Comparison of ENCODE assay signal across 27 cellular contexts in the genomic region with DNA sequence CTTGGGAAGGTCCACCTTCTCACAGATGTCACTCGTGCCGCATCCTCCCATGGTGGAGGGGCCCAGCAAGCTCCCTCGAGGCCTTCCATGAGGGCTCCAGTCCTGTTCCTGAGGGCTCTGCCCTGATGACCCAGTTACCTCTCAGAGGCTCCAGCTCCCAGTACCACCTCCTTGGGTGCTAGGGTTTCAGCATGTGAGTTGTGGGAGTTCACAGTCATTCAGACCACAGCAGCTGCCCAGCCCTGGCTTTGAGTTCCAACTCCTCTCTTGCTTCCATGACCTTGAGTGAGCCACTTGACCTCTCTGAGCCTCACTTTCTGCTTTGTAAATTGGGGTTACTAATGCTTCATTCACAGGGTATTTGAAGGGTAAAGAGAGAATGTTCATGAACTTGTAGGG.
"Had no signal": no experiment of that assay in that cellular context is flagged by ENCODE, and none has a peak within 500 bp of the region (broad histone marks: within the 10 kb centered on the region; RNA-seq: fewer than 3 reads in every experiment).

No MANE protein-coding gene starts in this region.

- H3K27me3 Mint-ChIP-seq: activated CD4-positive, alpha-beta memory T cell treated with anti-CD3 and anti-CD28 coated beads, Interleukin-2, amount 10 ng/mL, durations not matched to agents 7 days and 5 days; activated CD8-positive, alpha-beta memory T cell treated with anti-CD3 and anti-CD28 coated beads, Interleukin-2, amount 10 ng/mL, durations not matched to agents 7 days and 5 days; stimulated activated memory B cell treated with anti-CD40 and anti-IgM and Interleukin-4, amounts not matched to agents 10 μg/mL and 1 μg/mL and 100 μg/mL, for 72 hours had no signal

- H3K4me1 ChIP-seq: breast epithelium, right lobe of liver, suprapubic skin, tibial nerve had no signal

- H3K4me1 Mint-ChIP-seq: stimulated activated memory B cell treated with anti-CD40 and anti-IgM and Interleukin-4, amounts not matched to agents 10 μg/mL and 1 μg/mL and 100 μg/mL, for 72 hours had no signal

- H3K9me3 Mint-ChIP-seq: activated CD4-positive, alpha-beta memory T cell treated with anti-CD3 and anti-CD28 coated beads, Interleukin-2, amount 10 ng/mL, durations not matched to agents 7 days and 5 days; nephron; stimulated activated memory B cell treated with anti-CD40 and anti-IgM and Interleukin-4, amounts not matched to agents 10 μg/mL and 1 μg/mL and 100 μg/mL, for 72 hours had no signal

- H3K27me3 ChIP-seq: breast epithelium, neutrophil, right lobe of liver, suprapubic skin, tibial nerve had no signal

- FAIRE-seq: frontal cortex, islet of Langerhans, small intestine had no signal

- H3K4me3 ChIP-seq: breast epithelium, left ventricle myocardium inferior, lung, mucosa of descending colon, right lobe of liver, suprapubic skin, tibial nerve had no signal

- H3K4me3 Mint-ChIP-seq: activated CD4-positive, alpha-beta memory T cell treated with anti-CD3 and anti-CD28 coated beads, Interleukin-2, amount 10 ng/mL, durations not matched to agents 7 days and 5 days; activated CD8-positive, alpha-beta memory T cell treated with anti-CD3 and anti-CD28 coated beads, Interleukin-2, amount 10 ng/mL, durations not matched to agents 7 days and 5 days; nephron; stimulated activated memory B cell treated with anti-CD40 and anti-IgM and Interleukin-4, amounts not matched to agents 10 μg/mL and 1 μg/mL and 100 μg/mL, for 72 hours had no signal

- H3K9me3 ChIP-seq: breast epithelium, left ventricle myocardium inferior, mucosa of descending colon, neutrophil, right lobe of liver, suprapubic skin, tibial nerve had no signal

- DNase-seq: activated CD4-positive, alpha-beta memory T cell treated with anti-CD3 and anti-CD28 coated beads, Interleukin-2, amount 10 ng/mL, durations not matched to agents 7 days and 5 days; activated CD4-positive, alpha-beta T cell treated with anti-CD3 and anti-CD28 coated beads for 48 hours; activated CD8-positive, alpha-beta memory T cell treated with anti-CD3 and anti-CD28 coated beads, Interleukin-2, amount 10 ng/mL, durations not matched to agents 7 days and 5 days; activated gamma-delta T cell treated with Interleukin-2 at 50 U/mL for 16 hours; activated naive CD4-positive, alpha-beta T cell treated with anti-CD3 and anti-CD28 coated beads, Interleukin-2, amount 50 U/mL, for 16 hours; central memory CD4-positive, alpha-beta T cell; dermis blood vessel endothelial cell; effector CD4-positive, alpha-beta T cell; glutamatergic neuron; left ventricle myocardium inferior; right lobe of liver; small intestine; stimulated activated CD4-positive, alpha-beta T cell treated with anti-CD3 and anti-CD28 coated beads, Interleukin-4, amount 100 ng/mL, for 24 hours; T-helper 1 cell; WERI-Rb-1 had no signal

- ATAC-seq: activated CD4-positive, CD25-positive, alpha-beta regulatory T cell treated with anti-CD3 and anti-CD28 coated beads, Interleukin-2, amount 50 U/mL, for 24 hours; activated CD8-positive, alpha-beta memory T cell treated with anti-CD3 and anti-CD28 coated beads, Interleukin-2, amount 10 ng/mL, durations not matched to agents 7 days and 5 days; mucosa of descending colon; right lobe of liver; stimulated activated memory B cell treated with anti-CD40 and anti-IgM and Interleukin-4, amounts not matched to agents 10 μg/mL and 1 μg/mL and 100 μg/mL, for 72 hours had no signal

- H3K36me3 ChIP-seq: right lobe of liver had no signal

- H3K27ac Mint-ChIP-seq: activated CD4-positive, alpha-beta memory T cell treated with anti-CD3 and anti-CD28 coated beads, Interleukin-2, amount 10 ng/mL, durations not matched to agents 7 days and 5 days; nephron; stimulated activated memory B cell treated with anti-CD40 and anti-IgM and Interleukin-4, amounts not matched to agents 10 μg/mL and 1 μg/mL and 100 μg/mL, for 72 hours had no signal

- H3K27ac ChIP-seq: breast epithelium, epithelial cell of prostate, left ventricle myocardium inferior, neutrophil, right lobe of liver, suprapubic skin, tibial nerve, WERI-Rb-1 had no signal
